ENCODE assay signal across 9 cellular contexts in genomic region chr7:84637568-84638338, GRCh38.
DNase-seq lines count a peak whose midpoint lies in the region; ATAC-seq and TF ChIP-seq lines count a peak whose summit lies in the region.
"Had no signal": no experiment of that assay in that cellular context is flagged by ENCODE, and none has a peak within 500 bp of the region (broad histone marks: within the 10 kb centered on the region; RNA-seq: fewer than 3 reads in every experiment).

No MANE protein-coding gene starts in this region.

- CTCF ChIA-PET in AG04450 (lab: Charles Lee), result interaction anchor here (1.9 kb wide), 1 partner anchor 10 kb away, joined by 5 read pairs; no protein-coding TSS in a partner anchor
- CTCF ChIA-PET in IMR-90 (lab: Yijun Ruan, JAX), result interaction anchor here (0.6 kb wide), 1 partner anchor 137 kb away, joined by 3 read pairs; no protein-coding TSS in a partner anchor

- peak overlapping the region; percentile 98; the same call in 2 of the 3 replicates for H2BK15ac ChIP-seq in IMR-90 (ENCODE audit: low read depth, low read length)
- H2BK15ac ChIP-seq in mesenchymal stem cell (ENCODE audit: low read depth, poor library complexity, severe bottlenecking), result peak overlapping the region; percentile 73

- H2BK5ac ChIP-seq in IMR-90 (ENCODE audit: low read depth, low read length, poor library complexity, severe bottlenecking) (peak overlapping the region; percentile 100), mesenchymal stem cell (ENCODE audit: low read depth, low read length, poor library complexity, severe bottlenecking) (peak overlapping the region; percentile 71)

- H2BK20ac ChIP-seq in IMR-90 (ENCODE audit: low read depth, low read length), result peak overlapping the region; percentile 99

- no peak overlapping the region for H3K4me3 ChIP-seq in AG04450 (ENCODE audit: low read depth, low read length)
- H3K4me3 ChIP-seq in IMR-90 (ENCODE audit: insufficient read depth, low read depth, low read length), result no peak overlapping the region
- H3K4me3 ChIP-seq in mesenchymal stem cell (ENCODE audit: insufficient read depth in 1 of 2, low read depth in 1 of 2, low read length in 2 of 2), result no peak overlapping the region

- ATAC-seq in IMR-90 (ENCODE audit: low read depth), result peak; percentile 94

- H2BK120ac ChIP-seq in IMR-90 (ENCODE audit: low read depth, low read length) (peak overlapping the region; percentile 98), mesenchymal stem cell (ENCODE audit: low read depth, low read length) (no peak overlapping the region)

- H3K9ac ChIP-seq in IMR-90 (ENCODE audit: low read depth, low read length) (peak overlapping the region; percentile 18; the same call in 1 of the 2 replicates), mesenchymal stem cell (ENCODE audit: low read length) (peak overlapping the region; percentile 72)

- H2AFZ ChIP-seq in IMR-90 (replicated peaks; ENCODE audit: low read length, poor library complexity), result peak overlapping the region; percentile 60
- peak overlapping the region; percentile 54 for H2AFZ ChIP-seq in mesenchymal stem cell (ENCODE audit: low read depth, low read length)

- dilution Hi-C loops in IMR-90 (cut with HindIII; ENCODE audit: low sequenced_read_pairs, unreplicated experiment), result no loop called here

- intact Hi-C loops in IMR-90 (cut with micrococcal nuclease), result no loop called here
- intact Hi-C loops in CD14-positive monocyte (cut with micrococcal nuclease), result no loop called here

- H3K4me1 ChIP-seq in IMR-90 (ENCODE audit: control insufficient read depth, insufficient read depth, low read length) (peaks cover 9% of the 10 kb centered on the region), mesenchymal stem cell (ENCODE audit: control insufficient read depth, insufficient read depth, low read depth, low read length) (peaks cover 8% of the 10 kb centered on the region)

- H3K23ac ChIP-seq in IMR-90 (ENCODE audit: low read depth, low read length) (peak overlapping the region; percentile 87), mesenchymal stem cell (ENCODE audit: low read length in 2 of 2) (no peak overlapping the region)

- H3K36me3 Mint-ChIP-seq in activated T-cell treated with anti-CD3 and anti-CD28 coated beads, Interleukin-2, amount 50 U/mL, for 24 hours (ENCODE audit: low read depth), result no peaks in the 10 kb centered on the region
- H3K36me3 Mint-ChIP-seq in CD14-positive monocyte, result no peaks in the 10 kb centered on the region

- H3K27ac ChIP-seq in AG04450 (ENCODE audit: low read depth, low read length), result peak overlapping the region; percentile 84
- H3K27ac ChIP-seq in IMR-90 (ENCODE audit: insufficient read depth, low read length), result peak overlapping the region; percentile 94
- H3K27ac ChIP-seq in mesenchymal stem cell (ENCODE audit: low read length, poor library complexity, severe bottlenecking), result peak overlapping the region; percentile 96

- peak overlapping the region; percentile 42 for H2AK9ac ChIP-seq in IMR-90 (replicated peaks; ENCODE audit: low read depth, low read length, poor library complexity)

- H2AK5ac ChIP-seq in IMR-90 (ENCODE audit: low read depth, low read length), result peak overlapping the region; percentile 100
- peak overlapping the region; percentile 72 for H2AK5ac ChIP-seq in mesenchymal stem cell (ENCODE audit: low read length, severe bottlenecking)

- H3K9me3 ChIP-seq in AG04450 (ENCODE audit: control insufficient read depth, insufficient read depth, low read length) (peaks cover 6% of the 10 kb centered on the region; the same call in 1 of the 2 replicates), IMR-90 (ENCODE audit: control insufficient read depth, insufficient read depth, low read length) (peaks cover 2% of the 10 kb centered on the region; the same call in 1 of the 2 replicates), mesenchymal stem cell (ENCODE audit: control insufficient read depth, low read length) (no peaks in the 10 kb centered on the region)

- H3K4ac ChIP-seq in IMR-90 (ENCODE audit: low read depth, low read length) (peak overlapping the region; percentile 99), mesenchymal stem cell (ENCODE audit: low read depth in 1 of 2, low read length in 2 of 2) (peak overlapping the region; percentile 26 to 54)

- H3K79me1 ChIP-seq in IMR-90 (ENCODE audit: low read depth in 1 of 2, low read length in 2 of 2) (peaks cover 0 to 5% of the 10 kb centered on the region in 2 experiments; a peak in 1 of 4 replicates), mesenchymal stem cell (replicated peaks; ENCODE audit: low read length, poor library complexity, severe bottlenecking) (no peaks in the 10 kb centered on the region)

- H3K18ac ChIP-seq in IMR-90 (ENCODE audit: low read depth, low read length), result peak overlapping the region; percentile 98
- H3K18ac ChIP-seq in mesenchymal stem cell (ENCODE audit: low read depth in 1 of 2, low read length in 2 of 2), result peak overlapping the region; percentile 41 to 88

- no CpG with 5 or more reads among the region's 2 CpGs for WGBS in IMR-90 (ENCODE audit: extremely low coverage in 2 of 2, insufficient read length in 1 of 2), 2 experiments
- WGBS in mesenchymal stem cell, result 52% methylated on average over 2 of the region's 2 CpGs

- H4K91ac ChIP-seq in IMR-90 (ENCODE audit: insufficient read depth, low read depth, low read length) (peak overlapping the region; percentile 99), mesenchymal stem cell (ENCODE audit: low read length) (peak overlapping the region; percentile 97)

- H4K8ac ChIP-seq in IMR-90 (ENCODE audit: low read depth in 2 of 2, low read length in 2 of 2), result peak overlapping the region; percentile 94 to 97
- peak overlapping the region; percentile 54 for H4K8ac ChIP-seq in mesenchymal stem cell (ENCODE audit: low read length)

- no peaks in the 10 kb centered on the region for H3K27me3 Mint-ChIP-seq in activated T-cell treated with anti-CD3 and anti-CD28 coated beads, Interleukin-2, amount 50 U/mL, for 24 hours
- H3K27me3 Mint-ChIP-seq in CD14-positive monocyte (ENCODE audit: low read depth in 3 of 3), result no peaks in the 10 kb centered on the region

- peaks cover 7% of the 10 kb centered on the region for H3K9me3 Mint-ChIP-seq in activated T-cell treated with anti-CD3 and anti-CD28 coated beads, Interleukin-2, amount 50 U/mL, for 24 hours
- peaks cover 2 to 11% (median 6%) of the 10 kb centered on the region in 7 donors for H3K9me3 Mint-ChIP-seq in CD14-positive monocyte

- H3K4me1 Mint-ChIP-seq in activated T-cell treated with anti-CD3 and anti-CD28 coated beads, Interleukin-2, amount 50 U/mL, for 24 hours (ENCODE audit: low read depth), result no peaks in the 10 kb centered on the region
- H3K4me1 Mint-ChIP-seq in CD14-positive monocyte, result no peaks in the 10 kb centered on the region

- DNase-seq in AG04450 (ENCODE audit: low read depth, low spot score), result peak; percentile 60
- peak; percentile 90 for DNase-seq in IMR-90
- peak; percentile 97 for DNase-seq in dermis blood vessel endothelial cell
- peak; percentile 65 for DNase-seq in mesenchymal stem cell
- DNase-seq in activated T-cell treated with anti-CD3 and anti-CD28 coated beads, Interleukin-2, amount 50 U/mL, for 24 hours, result no peak
- no peak for DNase-seq in cerebellar cortex (ENCODE audit: low spot score)
- DNase-seq in CD14-positive monocyte (ENCODE audit: low spot score), result no peak
- DNase-seq in GM19238 (ENCODE audit: insufficient read length, low spot score), result no peak
- DNase-seq: activated CD4-positive, CD25-positive, alpha-beta regulatory T cell treated with anti-CD3 and anti-CD28 coated beads, Interleukin-2, amount 50 U/mL, for 72 hours had no signal

- H3K9me1 ChIP-seq in IMR-90 (ENCODE audit: insufficient read depth, low read length), result peaks cover 7% of the 10 kb centered on the region

- H3K27me3 ChIP-seq in AG04450 (ENCODE audit: control insufficient read depth, insufficient read depth, low read length) (no peaks in the 10 kb centered on the region), IMR-90 (ENCODE audit: control insufficient read depth, insufficient read depth, low read length) (no peaks in the 10 kb centered on the region), mesenchymal stem cell (ENCODE audit: control insufficient read depth in 1 of 2, insufficient read depth in 1 of 2, low read length in 2 of 2) (no peaks in the 10 kb centered on the region)

- TF ChIP-seq CTCF in AG04450 (IDR thresholded peaks at IDR 0.05; ENCODE audit: low read depth, low read length) (no peak), IMR-90 (conservative IDR thresholded peaks at IDR 0.05; ENCODE audit: low read depth, low read length) (no peak), CD14-positive monocyte (IDR thresholded peaks at IDR 0.05) (no peak)

- no peak overlapping the region for H3K27ac Mint-ChIP-seq in activated T-cell treated with anti-CD3 and anti-CD28 coated beads, Interleukin-2, amount 50 U/mL, for 24 hours
- H3K27ac Mint-ChIP-seq in CD14-positive monocyte, result no peak overlapping the region

- POLR2A ChIA-PET in AG04450 (lab: Yijun Ruan, JAX), result interaction anchor here (0.5 to 1.1 kb wide), 2 partner anchors 9 to 10 kb away, joined by 7 to 10 read pairs; no protein-coding TSS in a partner anchor
- POLR2A ChIA-PET in IMR-90 (lab: Charles Lee; ENCODE audit: unreplicated experiment), result interaction anchor here (0.7 kb wide), 1 partner anchor 11 kb away, joined by 4 read pairs; no protein-coding TSS in a partner anchor

- TF ChIP-seq POLR2A in IMR-90 (IDR thresholded peaks at IDR 0.05; ENCODE audit: low read depth, low read length), result no peak

- BruUV-seq in IMR-90 (replicated peaks; lab: Mats Ljungman, UMichigan), result no TSS peak

- in situ Hi-C loops in IMR-90 (cut with MboI; ENCODE audit: low sequenced_read_pairs), result loop anchor here (25.0 kb wide), 1 partner anchor 375 kb away; no protein-coding TSS in a partner anchor

- H4K5ac ChIP-seq in IMR-90 (ENCODE audit: low read depth, low read length), result peak overlapping the region; percentile 92

- H3K56ac ChIP-seq in IMR-90 (ENCODE audit: extremely low read depth, insufficient read depth, low read length), result peak overlapping the region; percentile 89

- no peaks in the 10 kb centered on the region for H3K36me3 ChIP-seq in IMR-90 (ENCODE audit: control insufficient read depth, insufficient read depth, low read length)
- no peaks in the 10 kb centered on the region for H3K36me3 ChIP-seq in mesenchymal stem cell (ENCODE audit: control insufficient read depth in 1 of 2, insufficient read depth in 2 of 2, low read depth in 1 of 2, low read length in 2 of 2)

- H3K4me2 ChIP-seq in IMR-90 (ENCODE audit: low read depth, low read length), result no peak overlapping the region
- no peak overlapping the region for H3K4me2 ChIP-seq in mesenchymal stem cell (ENCODE audit: low read length, poor library complexity, severe bottlenecking)

- peak overlapping the region; percentile 16 to 60 for H2BK12ac ChIP-seq in mesenchymal stem cell (ENCODE audit: low read length in 2 of 2)

- TF ChIP-seq RAD21 in IMR-90 (IDR thresholded peaks at IDR 0.05; ENCODE audit: low read length), result no peak

- no peaks in the 10 kb centered on the region for H4K20me1 ChIP-seq in IMR-90 (ENCODE audit: insufficient read depth, low read length)

- H3K4me3 Mint-ChIP-seq in activated T-cell treated with anti-CD3 and anti-CD28 coated beads, Interleukin-2, amount 50 U/mL, for 24 hours, result no peak overlapping the region
- H3K4me3 Mint-ChIP-seq in CD14-positive monocyte, result no peak overlapping the region

- peak overlapping the region; percentile 99 for H3K14ac ChIP-seq in IMR-90 (replicated peaks; ENCODE audit: low read depth, low read length)
- H3K14ac ChIP-seq in mesenchymal stem cell (ENCODE audit: low read length in 2 of 2), result peak overlapping the region in 1 of 2 experiments; percentile 84

Comparison
In these comparisons a context has a peak if more than half of its experiments do, and no peak if none do; other contexts are left out.
1. DNase-seq: peak in AG04450 (single experiment), IMR-90 (single experiment), dermis blood vessel endothelial cell (single experiment) and mesenchymal stem cell (single experiment); none in activated T-cell treated with anti-CD3 and anti-CD28 coated beads, Interleukin-2, amount 50 U/mL, for 24 hours (single experiment), cerebellar cortex (single experiment), CD14-positive monocyte (single experiment) and GM19238 (single experiment).
2. Peak in every context shown above with its lines, with median percentiles within 50 percentile points of each other: H3K27ac ChIP-seq.